ENCODE assay signal across 11 cellular contexts in the genomic region with DNA sequence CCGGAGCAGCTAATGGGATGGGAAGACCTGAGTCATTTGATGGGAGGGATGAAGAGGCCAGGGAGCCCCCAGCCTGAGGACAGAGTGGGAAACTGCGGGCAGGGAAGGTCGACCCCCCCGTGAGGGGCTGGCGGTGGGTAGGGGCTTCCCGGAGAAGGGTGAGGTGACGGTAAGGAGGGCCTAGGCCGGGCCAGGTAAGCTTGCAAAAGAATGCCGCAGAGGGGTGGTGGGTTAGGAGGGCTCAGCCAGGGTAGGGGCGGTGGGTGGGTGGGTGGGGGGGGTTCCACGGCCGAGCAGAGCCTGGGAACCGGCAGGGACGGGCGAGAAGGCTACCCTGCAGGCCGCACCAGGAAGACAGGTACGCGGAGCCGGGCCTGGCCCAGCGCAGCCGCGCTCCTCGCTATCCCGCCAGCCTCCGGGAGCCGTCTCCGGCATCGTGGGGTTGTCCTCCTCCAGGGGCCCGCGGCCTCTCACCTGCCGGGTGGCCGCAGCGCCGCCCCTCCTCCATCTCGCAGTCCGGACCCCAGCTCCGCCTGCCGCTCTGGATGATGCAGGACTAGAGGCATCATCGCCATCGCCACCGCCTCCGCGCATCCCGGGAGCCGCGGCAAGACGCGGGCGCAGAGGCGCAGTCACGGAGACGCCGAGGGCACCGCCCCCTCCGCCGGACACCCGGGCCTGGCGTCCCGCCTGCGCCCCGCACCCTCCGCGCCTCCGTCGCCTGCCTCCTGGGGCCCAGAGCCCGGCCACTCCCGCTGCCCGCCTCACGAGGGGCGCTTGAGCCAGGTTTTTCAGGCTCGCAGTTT. TPM values are rescaled to one million over a fixed set of nuclear protein-coding genes. Genes with fewer than 3 reads are reported as not detected.
DNase-seq lines count a peak whose midpoint lies in the region; ATAC-seq, FAIRE-seq and TF ChIP-seq lines count a peak whose summit lies in the region.
"Had no signal": no experiment of that assay in that cellular context is flagged by ENCODE, and none has a peak within 500 bp of the region (broad histone marks: within the 10 kb centered on the region; RNA-seq: fewer than 3 reads in every experiment).

Gene GPR75 (minus strand): TSS at position 614 of the 806 bp plus-strand sequence. CDS start 5,211 bp downstream, outside the sequence.

- no peak within 1 kb of the TSS for H3K4me3 Mint-ChIP-seq in CD4-positive, alpha-beta T cell

- no peaks in the 10 kb centered on the region for H3K9me3 Mint-ChIP-seq in CD4-positive, alpha-beta T cell

- H3K27me3 ChIP-seq in CD4-positive, alpha-beta T cell (ENCODE audit: control insufficient read depth, insufficient read depth, low read length), result no peaks in the 10 kb centered on the region
- H3K27me3 ChIP-seq in bronchial epithelial cell (ENCODE audit: control insufficient read depth, insufficient read depth, low read length), result no peaks in the 10 kb centered on the region
- no peaks in the 10 kb centered on the region for H3K27me3 ChIP-seq in psoas muscle (ENCODE audit: insufficient read depth in 3 of 3, low read length in 2 of 3)

- no peak for DNase-seq in CD4-positive, alpha-beta T cell
- DNase-seq in bronchial epithelial cell (ENCODE audit: low read depth) (peak; percentile 18), iPS DF 19.7 (ENCODE audit: low read depth, low spot score) (peak; percentile 3), psoas muscle (peak; percentile 18 to 57), HPDE6-E6E7 (ENCODE audit: extremely low spot score) (no peak), NCI-H2081 (lab: John Stamatoyannopoulos, UW) (no peak), T-helper 1 cell (no peak), GDM1 (lab: John Stamatoyannopoulos, UW) (no peak)
- DNase-seq: NCI-H1436 treated with DMSO at 0.1 percent for 48 hours had no signal

- H3K4me3 ChIP-seq in bronchial epithelial cell (ENCODE audit: low read depth, low read length), result peak within 1 kb of the TSS; percentile 42
- H3K4me3 ChIP-seq in psoas muscle, result peak within 1 kb of the TSS; percentile 36

- H3K36me3 ChIP-seq in bronchial epithelial cell (ENCODE audit: control insufficient read depth, insufficient read depth, low read length), result peaks cover 1% of the 10 kb centered on the region
- H3K36me3 ChIP-seq in psoas muscle (ENCODE audit: insufficient read depth in 1 of 2, low read depth in 1 of 2), result peaks cover 0 to 22% of the 10 kb centered on the region in 2 donors

- no peak for ATAC-seq in CD4-positive, alpha-beta T cell (ENCODE audit: poor library complexity)
- peak; percentile 28 to 69 (median 48) for ATAC-seq in psoas muscle

- TF ChIP-seq CTCF in CD4-positive, alpha-beta T cell (IDR thresholded peaks at IDR 0.05), result no peak
- TF ChIP-seq CTCF in bronchial epithelial cell (IDR thresholded peaks at IDR 0.05; ENCODE audit: insufficient read depth, low read length, severe bottlenecking) (no peak), psoas muscle (IDR thresholded peaks at IDR 0.05) (no peak)

- POLR2A ChIA-PET in CD4-positive, alpha-beta T cell (lab: Charles Lee), result no interaction called here

- H3K27ac ChIP-seq in CD4-positive, alpha-beta T cell (ENCODE audit: low read depth, low read length), result no peak within 1 kb of the TSS
- H3K27ac ChIP-seq in psoas muscle, result no peak within 1 kb of the TSS
- H3K27ac ChIP-seq: epithelial cell of prostate had no signal

- CTCF ChIA-PET in CD4-positive, alpha-beta T cell (lab: Charles Lee), result interaction anchor here (1.0 kb wide), 1 partner anchor 11 kb away, joined by 4 read pairs; no protein-coding TSS in a partner anchor

- 45 to 60% (median 45%) methylated on average over 53 to 71 of the region's 71 CpGs for WGBS in psoas muscle, 3 donors

- FAIRE-seq in bronchial epithelial cell (lab: Jason Lieb, UNC), result no peak
- FAIRE-seq: TTC549 had no signal

- no peaks in the 10 kb centered on the region for H3K9me3 ChIP-seq in CD4-positive, alpha-beta T cell (ENCODE audit: control insufficient read depth, low read length)
- H3K9me3 ChIP-seq in psoas muscle, result no peaks in the 10 kb centered on the region

- H3K27ac Mint-ChIP-seq in CD4-positive, alpha-beta T cell, result peak within 1 kb of the TSS; percentile 65

- no peaks in the 10 kb centered on the region for H3K4me1 ChIP-seq in psoas muscle

- peaks cover 34% of the 10 kb centered on the region for H3K36me3 Mint-ChIP-seq in CD4-positive, alpha-beta T cell (ENCODE audit: low read depth)

- H3K27me3 Mint-ChIP-seq in CD4-positive, alpha-beta T cell, result no peaks in the 10 kb centered on the region

- intact Hi-C loops in CD4-positive, alpha-beta T cell (cut with DNase I, micrococcal nuclease), result no loop called here
- intact Hi-C loops in psoas muscle (cut with DNase I), result no loop called here

- peaks cover 17% of the 10 kb centered on the region for H3K4me1 Mint-ChIP-seq in CD4-positive, alpha-beta T cell (ENCODE audit: low read depth)

RNA-seq across cellular contexts. Expression of gene GPR75, which starts in this region (rescaled TPM):
- 1 to 10 TPM; 1.6 to 2.0 TPM for total RNA-seq in CD4-positive, alpha-beta T cell
- 0.79 and 1.7 TPM in 2 replicates for total RNA-seq in bronchial epithelial cell
- 1 to 10 TPM in 2 of 4 donors, under 1 TPM in 2; 0.51 to 1.3 (median 1.0) TPM for total RNA-seq in psoas muscle
- 1 to 10 TPM in 1 of 3 donors, under 1 TPM in 2; 0.29 to 1.9 (median 0.38) TPM for polyA plus RNA-seq in psoas muscle

Comparison
In these comparisons a context has a peak if more than half of its experiments do, and no peak if none do; other contexts are left out.
1. DNase-seq: peak in bronchial epithelial cell (single experiment), iPS DF 19.7 (single experiment) and psoas muscle (2 of 2); none in CD4-positive, alpha-beta T cell (0 of 10), HPDE6-E6E7 (single experiment), NCI-H2081 (0 of 2), T-helper 1 cell (0 of 5) and GDM1 (single experiment).